Comparison of ENCODE assay signal across 1 cellular context in the genomic region with DNA sequence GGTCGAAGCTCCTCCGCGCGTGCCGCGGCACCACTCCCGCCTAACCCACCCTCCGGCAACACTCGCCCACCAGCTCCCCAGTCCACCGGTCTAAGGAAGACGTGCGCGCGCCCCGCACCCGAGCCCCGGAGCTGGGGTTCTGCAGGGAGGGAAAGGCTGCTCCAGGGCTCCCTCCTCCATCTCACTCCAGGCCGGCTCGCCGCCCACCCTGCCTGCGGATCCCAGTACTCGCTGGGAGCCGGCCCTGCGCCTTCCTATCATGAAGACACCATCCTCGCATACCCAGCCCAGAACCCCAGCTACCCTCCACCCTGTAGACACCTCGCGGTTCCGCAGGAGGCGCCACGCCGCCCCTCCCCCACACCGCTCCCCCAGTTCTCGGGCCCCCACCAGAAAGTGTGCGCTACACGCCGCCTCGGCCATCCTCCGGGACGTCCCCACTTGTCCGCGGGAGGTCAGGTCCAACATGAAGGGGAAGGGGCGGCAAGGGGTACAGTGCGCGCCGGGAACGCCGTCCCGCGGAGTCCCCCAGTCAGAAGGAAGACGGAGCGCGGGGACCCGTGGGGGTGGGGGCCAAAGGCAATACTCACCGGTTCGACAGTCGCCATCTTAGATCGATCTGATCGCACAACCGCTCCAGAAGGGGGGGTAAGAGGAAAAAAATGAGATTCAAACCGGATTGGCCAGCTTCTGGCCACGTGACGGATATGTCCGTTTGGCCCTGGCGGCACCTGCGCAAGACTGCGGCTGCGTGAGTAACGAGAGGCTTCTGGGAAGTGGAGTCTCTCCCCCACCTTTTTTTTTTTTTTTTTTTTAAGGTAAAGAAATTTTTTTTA.
TF ChIP-seq lines count a peak whose summit lies in the region.

A gene with protein sequence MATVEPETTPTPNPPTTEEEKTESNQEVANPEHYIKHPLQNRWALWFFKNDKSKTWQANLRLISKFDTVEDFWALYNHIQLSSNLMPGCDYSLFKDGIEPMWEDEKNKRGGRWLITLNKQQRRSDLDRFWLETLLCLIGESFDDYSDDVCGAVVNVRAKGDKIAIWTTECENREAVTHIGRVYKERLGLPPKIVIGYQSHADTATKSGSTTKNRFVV (minus strand): TSS at position 629 of the 836 bp plus-strand sequence. CDS start 21 bp downstream, at position 608.

TF ChIP-seq in liver, 16 proteins besides CTCF, POLR2A, EP300 and RAD21 (continued from another document):
- TF ChIP-seq, protein P1, sequence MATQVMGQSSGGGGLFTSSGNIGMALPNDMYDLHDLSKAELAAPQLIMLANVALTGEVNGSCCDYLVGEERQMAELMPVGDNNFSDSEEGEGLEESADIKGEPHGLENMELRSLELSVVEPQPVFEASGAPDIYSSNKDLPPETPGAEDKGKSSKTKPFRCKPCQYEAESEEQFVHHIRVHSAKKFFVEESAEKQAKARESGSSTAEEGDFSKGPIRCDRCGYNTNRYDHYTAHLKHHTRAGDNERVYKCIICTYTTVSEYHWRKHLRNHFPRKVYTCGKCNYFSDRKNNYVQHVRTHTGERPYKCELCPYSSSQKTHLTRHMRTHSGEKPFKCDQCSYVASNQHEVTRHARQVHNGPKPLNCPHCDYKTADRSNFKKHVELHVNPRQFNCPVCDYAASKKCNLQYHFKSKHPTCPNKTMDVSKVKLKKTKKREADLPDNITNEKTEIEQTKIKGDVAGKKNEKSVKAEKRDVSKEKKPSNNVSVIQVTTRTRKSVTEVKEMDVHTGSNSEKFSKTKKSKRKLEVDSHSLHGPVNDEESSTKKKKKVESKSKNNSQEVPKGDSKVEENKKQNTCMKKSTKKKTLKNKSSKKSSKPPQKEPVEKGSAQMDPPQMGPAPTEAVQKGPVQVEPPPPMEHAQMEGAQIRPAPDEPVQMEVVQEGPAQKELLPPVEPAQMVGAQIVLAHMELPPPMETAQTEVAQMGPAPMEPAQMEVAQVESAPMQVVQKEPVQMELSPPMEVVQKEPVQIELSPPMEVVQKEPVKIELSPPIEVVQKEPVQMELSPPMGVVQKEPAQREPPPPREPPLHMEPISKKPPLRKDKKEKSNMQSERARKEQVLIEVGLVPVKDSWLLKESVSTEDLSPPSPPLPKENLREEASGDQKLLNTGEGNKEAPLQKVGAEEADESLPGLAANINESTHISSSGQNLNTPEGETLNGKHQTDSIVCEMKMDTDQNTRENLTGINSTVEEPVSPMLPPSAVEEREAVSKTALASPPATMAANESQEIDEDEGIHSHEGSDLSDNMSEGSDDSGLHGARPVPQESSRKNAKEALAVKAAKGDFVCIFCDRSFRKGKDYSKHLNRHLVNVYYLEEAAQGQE (IDR thresholded peaks at IDR 0.05), result no peak
- TF ChIP-seq JUND (IDR thresholded peaks at IDR 0.05), result no peak
